Comparison of ENCODE assay signal across 1 cellular context in genomic region chr10:86795353-86795752, GRCh38.
TF ChIP-seq lines count a peak whose summit lies in the region.

No MANE protein-coding gene starts in this region.

TF ChIP-seq in HepG2, 621 proteins besides CTCF, POLR2A, EP300 and RAD21 (continued from another document):
- TF ChIP-seq, protein P1, sequence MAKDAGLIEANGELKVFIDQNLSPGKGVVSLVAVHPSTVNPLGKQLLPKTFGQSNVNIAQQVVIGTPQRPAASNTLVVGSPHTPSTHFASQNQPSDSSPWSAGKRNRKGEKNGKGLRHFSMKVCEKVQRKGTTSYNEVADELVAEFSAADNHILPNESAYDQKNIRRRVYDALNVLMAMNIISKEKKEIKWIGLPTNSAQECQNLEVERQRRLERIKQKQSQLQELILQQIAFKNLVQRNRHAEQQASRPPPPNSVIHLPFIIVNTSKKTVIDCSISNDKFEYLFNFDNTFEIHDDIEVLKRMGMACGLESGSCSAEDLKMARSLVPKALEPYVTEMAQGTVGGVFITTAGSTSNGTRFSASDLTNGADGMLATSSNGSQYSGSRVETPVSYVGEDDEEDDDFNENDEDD (CRISPR knock-in tag; IDR thresholded peaks at IDR 0.05; ENCODE audit: borderline replicate concordance): no peak
- TF ChIP-seq ZNF274 (CRISPR knock-in tag; IDR thresholded peaks at IDR 0.05) (no peak), ZNF652 (CRISPR knock-in tag; IDR thresholded peaks at IDR 0.05; ENCODE audit: borderline replicate concordance, low read depth) (no peak), SIX4 (CRISPR knock-in tag; IDR thresholded peaks at IDR 0.05) (peak; percentile 91), SIX1 (CRISPR knock-in tag; IDR thresholded peaks at IDR 0.05; ENCODE audit: borderline replicate concordance) (peak; percentile 96), ZNF24 (IDR thresholded peaks at IDR 0.05) (no peak), ZBTB7B (CRISPR knock-in tag; IDR thresholded peaks at IDR 0.05) (no peak), SRY (CRISPR knock-in tag; IDR thresholded peaks at IDR 0.05) (no peak)
TF ChIP-seq in HepG2: peak in this region for 2.
